ENCODE assay signal across 8 cellular contexts in genomic region chr16:88790312-88791150, GRCh38. TPM values are rescaled to one million over a fixed set of nuclear protein-coding genes. Genes with fewer than 3 reads are reported as not detected.
DNase-seq lines count a peak whose midpoint lies in the region; ATAC-seq and TF ChIP-seq lines count a peak whose summit lies in the region.

No MANE protein-coding gene starts in this region.

- H3K4me1 ChIP-seq in Peyer's patch, result peaks cover 0 to 29% (median 9%) of the 10 kb centered on the region in 4 donors

- no peaks in the 10 kb centered on the region for H3K27me3 ChIP-seq in Peyer's patch

- H3K4me3 ChIP-seq in Peyer's patch, result peak overlapping the region in 1 of 4 donors; percentile 9

- peaks cover 17 to 36% of the 10 kb centered on the region in 2 donors for H3K4me1 Mint-ChIP-seq in natural killer cell

- H3K9me3 Mint-ChIP-seq in activated naive CD4-positive, alpha-beta T cell treated with anti-CD3 and anti-CD28 coated beads, Interleukin-2, amount 50 U/mL, for 72 hours, result no peaks in the 10 kb centered on the region
- H3K9me3 Mint-ChIP-seq in natural killer cell, result no peaks in the 10 kb centered on the region

- no peaks in the 10 kb centered on the region for H3K9me3 ChIP-seq in Peyer's patch

- peak overlapping the region; percentile 79 for H3K4me3 Mint-ChIP-seq in natural killer cell

- no peak for TF ChIP-seq POLR2A in Peyer's patch (IDR thresholded peaks at IDR 0.05)

- H3K36me3 ChIP-seq in Peyer's patch, result no peaks in the 10 kb centered on the region

- intact Hi-C loops in natural killer cell (cut with micrococcal nuclease), result no loop called here

- H3K36me3 Mint-ChIP-seq in activated naive CD4-positive, alpha-beta T cell treated with anti-CD3 and anti-CD28 coated beads, Interleukin-2, amount 50 U/mL, for 72 hours, result no peaks in the 10 kb centered on the region
- no peaks in the 10 kb centered on the region for H3K36me3 Mint-ChIP-seq in natural killer cell

- DNase-seq in EL, result peak; percentile 43
- DNase-seq in Peyer's patch, result peak in 2 of 3 donors; percentile 83 to 86
- peak in 1 of 2 donors; percentile 66 for DNase-seq in activated naive CD4-positive, alpha-beta T cell treated with anti-CD3 and anti-CD28 coated beads, Interleukin-2, amount 50 U/mL, for 72 hours (ENCODE audit: low spot score in 2 of 2)
- DNase-seq in natural killer cell, result no peak
- DNase-seq in SK-N-DZ (ENCODE audit: low spot score), result no peak

- H3K27ac Mint-ChIP-seq in activated naive CD4-positive, alpha-beta T cell treated with anti-CD3 and anti-CD28 coated beads, Interleukin-2, amount 50 U/mL, for 72 hours, result peak overlapping the region; percentile 75 to 77
- peak overlapping the region; percentile 76 to 82 for H3K27ac Mint-ChIP-seq in natural killer cell

- ATAC-seq in activated naive CD4-positive, alpha-beta T cell treated with anti-CD3 and anti-CD28 coated beads, Interleukin-2, amount 50 U/mL, for 72 hours, result peak; percentile 77 to 95
- ATAC-seq in natural killer cell (peak; percentile 78 to 87 (median 83)), GM21737 (IDR thresholded peaks at IDR 0.05; ENCODE audit: unreplicated experiment) (no peak), HG03432 (IDR thresholded peaks at IDR 0.05; ENCODE audit: unreplicated experiment) (no peak), HG02973 (IDR thresholded peaks at IDR 0.05; ENCODE audit: unreplicated experiment) (no peak)

- H3K27ac ChIP-seq in Peyer's patch, result peak overlapping the region; percentile 37 to 78 (median 65)

- no peak for TF ChIP-seq CTCF in Peyer's patch (IDR thresholded peaks at IDR 0.05)
- TF ChIP-seq CTCF in natural killer cell (IDR thresholded peaks at IDR 0.05), result no peak

- H3K27me3 Mint-ChIP-seq in natural killer cell (ENCODE audit: low read depth in 2 of 2), result no peaks in the 10 kb centered on the region

RNA-seq across cellular contexts. Expression of gene PIEZO1, which starts 5.5 kb away (rescaled TPM):
- 100 to 1,000 TPM in 3 of 4 donors, 10 to 100 TPM in 1; 76.9 to 218 (median 183) TPM for total RNA-seq in Peyer's patch
- 100 to 1,000 TPM in 1 of 2 donors, 10 to 100 TPM in 1; 55.7 to 128 TPM for total RNA-seq in activated naive CD4-positive, alpha-beta T cell treated with anti-CD3 and anti-CD28 coated beads, Interleukin-2, amount 50 U/mL, for 72 hours
- 100 to 1,000 TPM; 172 to 197 (median 183) TPM for total RNA-seq in natural killer cell
- 37.9 and 52.7 TPM in 2 replicates for polyA plus RNA-seq in SK-N-DZ (2014; cell fraction: cytosol; rRNA removed)
- 213 and 283 TPM in 2 replicates for polyA plus RNA-seq in SK-N-DZ (2014; cell fraction: nucleus; rRNA removed)

RNA-seq across cellular contexts. Expression of gene CDT1, which starts 13.1 kb away (rescaled TPM):
- total RNA-seq in Peyer's patch (10 to 100 TPM in 2 of 4 donors, 1 to 10 TPM in 2; 7.9 to 28.1 (median 10.1) TPM), natural killer cell (1 to 10 TPM; 2.2 to 3.8 (median 2.6) TPM)
- total RNA-seq in activated naive CD4-positive, alpha-beta T cell treated with anti-CD3 and anti-CD28 coated beads, Interleukin-2, amount 50 U/mL, for 72 hours, result 100 to 1,000 TPM; 145 to 240 TPM
- polyA plus RNA-seq in SK-N-DZ (2014; cell fraction: cytosol; rRNA removed), result 77.2 and 112 TPM in 2 replicates
- polyA plus RNA-seq in SK-N-DZ (2014; cell fraction: nucleus; rRNA removed), result 39.4 and 47.6 TPM in 2 replicates

RNA-seq across cellular contexts. Expression of gene APRT, which starts 21.2 kb away (rescaled TPM):
- total RNA-seq in Peyer's patch, result 100 to 1,000 TPM; 109 to 190 (median 122) TPM
- 100 to 1,000 TPM; 145 to 168 TPM for total RNA-seq in activated naive CD4-positive, alpha-beta T cell treated with anti-CD3 and anti-CD28 coated beads, Interleukin-2, amount 50 U/mL, for 72 hours
- total RNA-seq in natural killer cell, result 100 to 1,000 TPM; 118 to 123 (median 120) TPM
- 144 and 169 TPM in 2 replicates for polyA plus RNA-seq in SK-N-DZ (2014; cell fraction: cytosol; rRNA removed)
- polyA plus RNA-seq in SK-N-DZ (2014; cell fraction: nucleus; rRNA removed), result 148 and 171 TPM in 2 replicates

Comparison
In these comparisons a context has a peak if more than half of its experiments do, and no peak if none do; other contexts are left out.
1. DNase-seq: peak in EL (single experiment) and Peyer's patch (2 of 3); none in natural killer cell (single experiment) and SK-N-DZ (single experiment).
2. ATAC-seq: peak in activated naive CD4-positive, alpha-beta T cell treated with anti-CD3 and anti-CD28 coated beads, Interleukin-2, amount 50 U/mL, for 72 hours (2 of 2) and natural killer cell (3 of 3); none in GM21737 (single experiment), HG03432 (single experiment) and HG02973 (single experiment).
3. RNA of gene CDT1, which starts 13.1 kb away (total RNA-seq): 145 to 240 TPM in activated naive CD4-positive, alpha-beta T cell treated with anti-CD3 and anti-CD28 coated beads, Interleukin-2, amount 50 U/mL, for 72 hours; 7.9 to 28.1 TPM in Peyer's patch and 2.2 to 3.8 TPM in natural killer cell; every median in the first group is over 4 times any median in the second.